1 cellular context compared by ENCODE assay signal in genomic region chr7:33422825-33423645, GRCh38.
TF ChIP-seq lines count a peak whose summit lies in the region.

No MANE protein-coding gene starts in this region.

TF ChIP-seq in GM12878, 131 proteins besides CTCF, POLR2A, EP300 and RAD21 (continued from another document):
- TF ChIP-seq IKZF1 (conservative IDR thresholded peaks at IDR 0.05) = no peak
- no peak for TF ChIP-seq ATF3 (IDR thresholded peaks at IDR 0.05; ENCODE audit: borderline replicate concordance, extremely low read depth, low read depth, low read length)
- no peak for TF ChIP-seq POU2F2 (IDR thresholded peaks at IDR 0.05; ENCODE audit: borderline replicate concordance, low read depth, low read length)
- no peak for TF ChIP-seq NFIC (IDR thresholded peaks at IDR 0.05; ENCODE audit: low read depth, low read length)
- no peak for TF ChIP-seq PBX3 (IDR thresholded peaks at IDR 0.05; ENCODE audit: insufficient replicate concordance, low read depth, low read length)
- TF ChIP-seq EGR1 (IDR thresholded peaks at IDR 0.05; ENCODE audit: borderline replicate concordance in 1 of 2, low read depth in 2 of 2, low read length in 2 of 2) = no peak
- no peak for TF ChIP-seq CHD2 (IDR thresholded peaks at IDR 0.05; ENCODE audit: borderline replicate concordance, low read depth, low read length)
- TF ChIP-seq ZNF592 (IDR thresholded peaks at IDR 0.05) = no peak
- no peak for TF ChIP-seq SMARCA5 (IDR thresholded peaks at IDR 0.05)
- TF ChIP-seq HSF1 (IDR thresholded peaks at IDR 0.05; ENCODE audit: low read depth, low read length) = no peak
